ENCODE assay signal across 11 cellular contexts in the genomic region with DNA sequence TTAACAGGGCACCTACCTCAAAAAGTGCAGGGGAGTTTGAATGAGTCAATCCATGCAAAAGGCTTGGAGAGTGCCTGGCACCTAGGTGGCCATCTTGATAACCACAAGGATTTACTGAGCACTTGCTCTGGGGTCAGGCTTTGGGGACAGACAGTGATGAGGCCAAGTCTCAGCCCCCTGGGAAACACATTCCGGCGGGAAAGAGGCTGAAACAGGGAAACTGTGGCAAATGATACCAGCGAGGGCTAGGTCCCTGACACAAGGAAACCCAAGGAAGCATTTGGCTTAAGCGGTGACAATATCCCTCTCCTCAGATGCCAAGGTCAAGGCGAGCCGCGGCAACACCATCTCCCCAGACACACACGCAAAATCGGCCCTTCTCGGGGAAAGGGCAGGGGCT. TPM values are rescaled to one million over a fixed set of nuclear protein-coding genes. Genes with fewer than 3 reads are reported as not detected.
A peak's percentile ranks its signal among the peaks of the same experiment; 100 is the strongest.
DNase-seq lines count a peak whose midpoint lies in the region; ATAC-seq and TF ChIP-seq lines count a peak whose summit lies in the region.
"Had no signal": no experiment of that assay in that cellular context is flagged by ENCODE, and none has a peak within 500 bp of the region (broad histone marks: within the 10 kb centered on the region; RNA-seq: fewer than 3 reads in every experiment).

No MANE protein-coding gene starts in this region.

- no peaks in the 10 kb centered on the region for H3K36me3 ChIP-seq in iPS-20b (ENCODE audit: insufficient read depth, low read depth, low read length)
- H3K36me3 ChIP-seq in smooth muscle cell (ENCODE audit: low read depth) = no peaks in the 10 kb centered on the region
- no peaks in the 10 kb centered on the region for H3K36me3 ChIP-seq in PC-9 (ENCODE audit: low read depth)
- no peaks in the 10 kb centered on the region for H3K36me3 ChIP-seq in body of pancreas (replicated peaks in 1 of 2; ENCODE audit: insufficient read depth in 1 of 2, low read depth in 2 of 2)

- H3F3A ChIP-seq in smooth muscle cell (ENCODE audit: low read depth) (peaks cover 10% of the 10 kb centered on the region), PC-9 (ENCODE audit: insufficient read depth, low read depth) (no peaks in the 10 kb centered on the region)

- CTCF ChIA-PET in activated CD4-positive, alpha-beta memory T cell treated with anti-CD3 and anti-CD28 coated beads for 36 hours (lab: Charles Lee) = no interaction called here
- CTCF ChIA-PET in PC-9 (lab: Charles Lee) = no interaction called here

- no peaks in the 10 kb centered on the region for H4K20me1 ChIP-seq in smooth muscle cell (ENCODE audit: low read depth)
- H4K20me1 ChIP-seq in PC-9 (ENCODE audit: insufficient read depth) = no peaks in the 10 kb centered on the region

- in situ Hi-C loops in GM13977 (cut with MboI; ENCODE audit: low pct_unique_long_range_greater_than_20kb, low sequenced_read_pairs, unreplicated experiment) = no loop called here

- H3K27ac Mint-ChIP-seq in brain = peak overlapping the region; percentile 0 to 78 (median 56)
- no peak overlapping the region for H3K27ac Mint-ChIP-seq in activated CD4-positive, alpha-beta memory T cell treated with anti-CD3 and anti-CD28 coated beads for 36 hours
- H3K27ac Mint-ChIP-seq: activated B cell treated with CpG ODN at 0.5 μM for 24 hours; activated naive CD4-positive, alpha-beta T cell treated with anti-CD3 and anti-CD28 coated beads, Interleukin-2, amount 10 ng/mL, durations not matched to agents 7 days and 5 days had no signal

- TF ChIP-seq POLR2A in body of pancreas (IDR thresholded peaks at IDR 0.05) = no peak

- H3K79me2 ChIP-seq in smooth muscle cell (ENCODE audit: low read depth) (peaks cover 9% of the 10 kb centered on the region), PC-9 (ENCODE audit: low read depth) (no peaks in the 10 kb centered on the region)

- TF ChIP-seq CTCF in GM13977 (IDR thresholded peaks at IDR 0.05; ENCODE audit: extremely low read depth, insufficient read depth, missing control alignments) (no peak), brain (conservative IDR thresholded peaks at IDR 0.05) (no peak), smooth muscle cell (IDR thresholded peaks at IDR 0.05; ENCODE audit: borderline replicate concordance, insufficient read depth, poor library complexity, severe bottlenecking) (no peak), PC-9 (conservative IDR thresholded peaks at IDR 0.05) (no peak), body of pancreas (IDR thresholded peaks at IDR 0.05) (no peak)

- H3K4me1 ChIP-seq in iPS-20b (ENCODE audit: insufficient read depth, low read length) (peaks cover 16% of the 10 kb centered on the region), smooth muscle cell (ENCODE audit: low read depth) (peaks cover 26% of the 10 kb centered on the region), PC-9 (replicated peaks; ENCODE audit: insufficient read depth) (no peaks in the 10 kb centered on the region), body of pancreas (peaks cover 16% of the 10 kb centered on the region)

- BruUV-seq in PC-9 (replicated peaks; lab: Mats Ljungman, UMichigan) = no TSS peak

- peaks cover 1% of the 10 kb centered on the region for H3K36me3 Mint-ChIP-seq in brain
- H3K36me3 Mint-ChIP-seq in activated CD4-positive, alpha-beta memory T cell treated with anti-CD3 and anti-CD28 coated beads for 36 hours = no peaks in the 10 kb centered on the region
- H3K36me3 Mint-ChIP-seq: activated naive CD4-positive, alpha-beta T cell treated with anti-CD3 and anti-CD28 coated beads, Interleukin-2, amount 10 ng/mL, durations not matched to agents 7 days and 5 days had no signal

- no peak for ATAC-seq in body of pancreas

- no peaks in the 10 kb centered on the region for H3K9me2 ChIP-seq in PC-9 (ENCODE audit: insufficient read depth)

- H3K9me3 ChIP-seq in iPS-20b (ENCODE audit: insufficient read depth, low read depth, low read length) (no peaks in the 10 kb centered on the region), smooth muscle cell (replicated peaks; ENCODE audit: low read depth) (no peaks in the 10 kb centered on the region), PC-9 (ENCODE audit: insufficient read depth, low read depth) (no peaks in the 10 kb centered on the region), body of pancreas (no peaks in the 10 kb centered on the region)

- H3K27me3 ChIP-seq in iPS-20b (ENCODE audit: insufficient read depth, low read length) = peaks cover 45% of the 10 kb centered on the region
- peaks cover 12% of the 10 kb centered on the region for H3K27me3 ChIP-seq in smooth muscle cell (ENCODE audit: low read depth)
- H3K27me3 ChIP-seq in PC-9 (ENCODE audit: insufficient read depth, low read depth) = peaks cover 18% of the 10 kb centered on the region
- peaks cover 0 to 26% of the 10 kb centered on the region in 2 donors for H3K27me3 ChIP-seq in body of pancreas

- H3K4me3 Mint-ChIP-seq in brain = peak overlapping the region; percentile 85 to 97 (median 95)
- H3K4me3 Mint-ChIP-seq in activated CD4-positive, alpha-beta memory T cell treated with anti-CD3 and anti-CD28 coated beads for 36 hours = no peak overlapping the region
- H3K4me3 Mint-ChIP-seq: activated B cell treated with CpG ODN at 0.5 μM for 24 hours; activated naive CD4-positive, alpha-beta T cell treated with anti-CD3 and anti-CD28 coated beads, Interleukin-2, amount 10 ng/mL, durations not matched to agents 7 days and 5 days had no signal

- H3K4me3 ChIP-seq in iPS-20b (ENCODE audit: low read length) (peak overlapping the region; percentile 92; the same call in 1 of the 2 replicates), smooth muscle cell (peak overlapping the region; percentile 81), PC-9 (no peak overlapping the region), body of pancreas (no peak overlapping the region)

- DNase-seq in GM13977 (ENCODE audit: low spot score) = peak; percentile 20
- no peak for DNase-seq in smooth muscle cell (lab: John Stamatoyannopoulos, UW; ENCODE audit: unreplicated experiment)
- DNase-seq in activated CD4-positive, alpha-beta memory T cell treated with anti-CD3 and anti-CD28 coated beads for 36 hours = no peak
- DNase-seq in NCI-H1417 treated with DMSO at 0.1 percent for 48 hours (lab: John Stamatoyannopoulos, UW) = no peak
- DNase-seq in PC-9 = no peak
- DNase-seq in body of pancreas = no peak
- DNase-seq: activated B cell treated with CpG ODN at 0.5 μM for 24 hours; activated naive CD4-positive, alpha-beta T cell treated with anti-CD3 and anti-CD28 coated beads, Interleukin-2, amount 10 ng/mL, durations not matched to agents 7 days and 5 days had no signal

- H3K4me1 Mint-ChIP-seq in brain = peaks cover 43% of the 10 kb centered on the region
- H3K4me1 Mint-ChIP-seq in activated CD4-positive, alpha-beta memory T cell treated with anti-CD3 and anti-CD28 coated beads for 36 hours (ENCODE audit: low read depth) = peaks cover 8% of the 10 kb centered on the region
- H3K4me1 Mint-ChIP-seq: activated B cell treated with CpG ODN at 0.5 μM for 24 hours; activated naive CD4-positive, alpha-beta T cell treated with anti-CD3 and anti-CD28 coated beads, Interleukin-2, amount 10 ng/mL, durations not matched to agents 7 days and 5 days had no signal

- H3K9ac ChIP-seq in iPS-20b (ENCODE audit: low read depth, low read length) = peak overlapping the region; percentile 66; the same call in 1 of the 2 replicates
- no peak overlapping the region for H3K9ac ChIP-seq in smooth muscle cell (ENCODE audit: low read depth)

- POLR2A ChIA-PET in activated CD4-positive, alpha-beta memory T cell treated with anti-CD3 and anti-CD28 coated beads for 36 hours (lab: Charles Lee) = no interaction called here
- POLR2A ChIA-PET in PC-9 (lab: Charles Lee; ENCODE audit: unreplicated experiment) = no interaction called here

- intact Hi-C loops in activated CD4-positive, alpha-beta memory T cell treated with anti-CD3 and anti-CD28 coated beads for 36 hours (cut with micrococcal nuclease) = no loop called here
- intact Hi-C loops in PC-9 (cut with micrococcal nuclease; ENCODE audit: unreplicated experiment) = loop anchor here (10.0 kb wide), 1 partner anchor 250 kb away; no protein-coding TSS in a partner anchor
- intact Hi-C loops in body of pancreas (cut with DNase I) = no loop called here

- H3K9me3 Mint-ChIP-seq in brain = peaks cover 0 to 6% (median 3%) of the 10 kb centered on the region in 5 experiments
- H3K9me3 Mint-ChIP-seq in activated CD4-positive, alpha-beta memory T cell treated with anti-CD3 and anti-CD28 coated beads for 36 hours = no peaks in the 10 kb centered on the region
- H3K9me3 Mint-ChIP-seq: activated naive CD4-positive, alpha-beta T cell treated with anti-CD3 and anti-CD28 coated beads, Interleukin-2, amount 10 ng/mL, durations not matched to agents 7 days and 5 days had no signal

- no peak overlapping the region for H3K27ac ChIP-seq in iPS-20b (ENCODE audit: low read length)
- no peak overlapping the region for H3K27ac ChIP-seq in smooth muscle cell (ENCODE audit: low read depth)
- no peak overlapping the region for H3K27ac ChIP-seq in PC-9
- H3K27ac ChIP-seq in body of pancreas = no peak overlapping the region
- H3K27ac ChIP-seq: epithelial cell of prostate had no signal

- peaks cover 29% of the 10 kb centered on the region for H3K27me3 Mint-ChIP-seq in brain
- H3K27me3 Mint-ChIP-seq in activated CD4-positive, alpha-beta memory T cell treated with anti-CD3 and anti-CD28 coated beads for 36 hours = peaks cover 47% of the 10 kb centered on the region

- H3K4me2 ChIP-seq in smooth muscle cell = peak overlapping the region; percentile 95
- no peak overlapping the region for H3K4me2 ChIP-seq in PC-9

- peak overlapping the region; percentile 92 for H2AFZ ChIP-seq in smooth muscle cell (ENCODE audit: low read depth)
- H2AFZ ChIP-seq in PC-9 = no peak overlapping the region

- 4% methylated on average over 10 of the region's 10 CpGs for WGBS in smooth muscle cell (ENCODE audit: low lambda C conversion rate)
- WGBS in body of pancreas, 2 donors = 20 to 38% methylated on average over 8 to 10 of the region's 10 CpGs

RNA-seq across cellular contexts. Expression of a gene that starts 0.5 kb away (rescaled TPM):
- polyA plus RNA-seq in brain (ENCODE audit: insufficient read depth, low read depth, low replicate concordance) (5.7 TPM), smooth muscle cell (7.7 and 10.4 TPM in 2 replicates)
- total RNA-seq in smooth muscle cell (5.2 and 7.7 TPM in 2 replicates), PC-9 (2021) (not detected in 2 replicates), body of pancreas (1 to 10 TPM in 1 of 2 donors, not detected in 1; 1.3 TPM)
- total RNA-seq in activated CD4-positive, alpha-beta memory T cell treated with anti-CD3 and anti-CD28 coated beads for 36 hours = under 1 TPM; 0.53 to 0.71 TPM
- total RNA-seq: activated B cell treated with CpG ODN at 0.5 μM for 24 hours had no signal

Comparison
In these comparisons a context has a peak if more than half of its experiments do, and no peak if none do; other contexts are left out.
1. H3K4me3 ChIP-seq: peak in iPS-20b (single experiment) and smooth muscle cell (single experiment); none in PC-9 (single experiment) and body of pancreas (0 of 2).